ENCODE assay signal across 9 cellular contexts in the genomic region with DNA sequence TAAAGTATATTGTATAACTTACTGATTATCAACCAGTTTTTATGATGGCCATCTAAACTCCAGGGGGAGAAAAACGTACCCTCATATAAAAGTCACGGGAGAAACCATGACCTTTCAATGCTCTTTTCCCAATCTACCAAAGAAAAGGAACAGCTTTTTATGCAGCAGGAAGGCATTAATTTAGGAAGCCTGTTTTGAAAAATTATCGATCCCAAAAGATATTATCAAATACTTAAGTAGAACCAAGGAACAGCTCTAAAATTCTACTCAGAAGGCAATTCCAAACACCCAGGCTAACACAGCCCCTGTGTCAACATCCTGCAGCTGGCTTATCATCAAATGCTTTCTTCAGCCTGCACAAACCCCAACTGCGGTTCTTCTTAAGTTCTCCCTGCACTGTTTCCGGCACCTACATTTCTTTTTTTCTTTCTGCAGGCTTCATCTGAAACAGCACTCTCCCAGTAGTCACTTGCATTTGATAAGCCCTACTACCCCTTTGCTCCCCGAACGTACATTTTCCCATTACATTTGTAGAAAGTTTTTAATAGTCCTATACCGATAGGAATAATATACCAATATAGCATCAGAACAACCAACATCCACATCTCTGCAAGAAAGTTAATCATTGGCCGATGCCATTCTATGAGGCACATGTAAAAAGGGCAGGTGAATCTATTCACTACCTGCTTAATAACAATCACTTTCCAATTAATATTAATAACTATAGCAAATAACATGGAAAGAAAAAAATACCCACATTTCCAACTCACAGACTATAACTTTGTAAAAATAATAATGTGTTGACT.
DNase-seq lines count a peak whose midpoint lies in the region; ATAC-seq and TF ChIP-seq lines count a peak whose summit lies in the region.
"Had no signal": no experiment of that assay in that cellular context is flagged by ENCODE, and none has a peak within 500 bp of the region (broad histone marks: within the 10 kb centered on the region; RNA-seq: fewer than 3 reads in every experiment).

No MANE protein-coding gene starts in this region.

- no peaks in the 10 kb centered on the region for H3K27me3 Mint-ChIP-seq in activated naive CD8-positive, alpha-beta T cell treated with anti-CD3 and anti-CD28 coated beads, Interleukin-2, amount 50 U/mL, for 24 hours

- H3K27me3 ChIP-seq in tibial artery = no peaks in the 10 kb centered on the region

- peaks cover 92% of the 10 kb centered on the region for H3K4me1 Mint-ChIP-seq in activated naive CD8-positive, alpha-beta T cell treated with anti-CD3 and anti-CD28 coated beads, Interleukin-2, amount 50 U/mL, for 24 hours

- intact Hi-C loops in tibial artery (cut with DNase I; ENCODE audit: low total_unique reads) = no loop called here

- TF ChIP-seq CTCF in tibial artery (IDR thresholded peaks at IDR 0.05) = no peak

- peaks cover 0 to 34% (median 0%) of the 10 kb centered on the region in 4 donors for H3K4me1 ChIP-seq in tibial artery

- peak overlapping the region; percentile 81 for H3K27ac Mint-ChIP-seq in activated naive CD8-positive, alpha-beta T cell treated with anti-CD3 and anti-CD28 coated beads, Interleukin-2, amount 50 U/mL, for 24 hours

- H3K9me3 Mint-ChIP-seq in activated naive CD8-positive, alpha-beta T cell treated with anti-CD3 and anti-CD28 coated beads, Interleukin-2, amount 50 U/mL, for 24 hours = no peaks in the 10 kb centered on the region

- H3K27ac ChIP-seq in KOPT-K1 (ENCODE audit: low read depth, low read length, poor library complexity, severe bottlenecking) = peak overlapping the region; percentile 54
- H3K27ac ChIP-seq in tibial artery = no peak overlapping the region
- H3K27ac ChIP-seq: KMS-11 had no signal

- peak overlapping the region; percentile 79 for H3K4me3 Mint-ChIP-seq in activated naive CD8-positive, alpha-beta T cell treated with anti-CD3 and anti-CD28 coated beads, Interleukin-2, amount 50 U/mL, for 24 hours

- H3K36me3 Mint-ChIP-seq in activated naive CD8-positive, alpha-beta T cell treated with anti-CD3 and anti-CD28 coated beads, Interleukin-2, amount 50 U/mL, for 24 hours (ENCODE audit: low read depth) = no peaks in the 10 kb centered on the region

- ATAC-seq in GM18498 (IDR thresholded peaks at IDR 0.05; ENCODE audit: unreplicated experiment) (peak; percentile 82), GM21576 (IDR thresholded peaks at IDR 0.05; ENCODE audit: unreplicated experiment) (peak; percentile 74)
- peak; percentile 82 for ATAC-seq in activated naive CD8-positive, alpha-beta T cell treated with anti-CD3 and anti-CD28 coated beads, Interleukin-2, amount 50 U/mL, for 24 hours

- no peaks in the 10 kb centered on the region for H3K36me3 ChIP-seq in KOPT-K1 (ENCODE audit: insufficient read depth, low read length)
- H3K36me3 ChIP-seq in tibial artery = no peaks in the 10 kb centered on the region

- DNase-seq in activated naive CD8-positive, alpha-beta T cell treated with anti-CD3 and anti-CD28 coated beads, Interleukin-2, amount 50 U/mL, for 24 hours = no peak
- peak; percentile 54 for DNase-seq in stimulated activated CD8-positive, alpha-beta memory T cell treated with anti-CD3 and anti-CD28 coated beads, Interleukin-4, amount 100 ng/mL, for 48 hours
- no peak for DNase-seq in NCI-H2227 treated with DMSO at 0.1 percent for 48 hours (lab: John Stamatoyannopoulos, UW)
- no peak for DNase-seq in NCI-H1417 treated with DMSO at 0.1 percent for 48 hours (lab: John Stamatoyannopoulos, UW)
- DNase-seq in tibial artery = no peak

- no peak overlapping the region for H3K4me3 ChIP-seq in tibial artery

- no peaks in the 10 kb centered on the region for H3K9me3 ChIP-seq in KOPT-K1 (ENCODE audit: insufficient read depth, low read length, poor library complexity, severe bottlenecking)
- H3K9me3 ChIP-seq in tibial artery = no peaks in the 10 kb centered on the region
